Comparison of ENCODE assay signal across 8 cellular contexts in genomic region chr17:8073627-8074485, GRCh38. TPM values are rescaled to one million over a fixed set of nuclear protein-coding genes. Genes with fewer than 3 reads are reported as not detected.
DNase-seq lines count a peak whose midpoint lies in the region; ATAC-seq and TF ChIP-seq lines count a peak whose summit lies in the region.

No MANE protein-coding gene starts in this region.

- H3K9me3 ChIP-seq in esophagus squamous epithelium, result no peaks in the 10 kb centered on the region
- H3K9me3 ChIP-seq in naive thymus-derived CD4-positive, alpha-beta T cell (ENCODE audit: control insufficient read depth in 2 of 3, low read length in 3 of 3), result no peaks in the 10 kb centered on the region

- no peaks in the 10 kb centered on the region for H3K36me3 Mint-ChIP-seq in naive thymus-derived CD4-positive, alpha-beta T cell

- H3K4me1 ChIP-seq in esophagus squamous epithelium, result peaks cover 17 to 34% (median 22%) of the 10 kb centered on the region in 3 donors
- H3K4me1 ChIP-seq in naive thymus-derived CD4-positive, alpha-beta T cell (ENCODE audit: control insufficient read depth in 2 of 2, insufficient read depth in 2 of 2, low read length in 2 of 2), result peaks cover 7 to 24% of the 10 kb centered on the region in 2 donors

- peaks cover 20 to 61% (median 29%) of the 10 kb centered on the region in 5 donors for H3K27me3 Mint-ChIP-seq in naive thymus-derived CD4-positive, alpha-beta T cell

- H3K4me3 ChIP-seq in esophagus squamous epithelium, result peak overlapping the region in 3 of 4 donors; percentile 18 to 46 (median 23)
- peak overlapping the region; percentile 49 for H3K4me3 ChIP-seq in naive thymus-derived CD4-positive, alpha-beta T cell (ENCODE audit: low read length)

- peak overlapping the region in 7 of 9 donors; percentile 28 to 88 (median 53) for H3K27ac Mint-ChIP-seq in naive thymus-derived CD4-positive, alpha-beta T cell

- peak; percentile 82 for DNase-seq in CD1c-positive myeloid dendritic cell (ENCODE audit: extremely low spot score)
- DNase-seq in HCEC 1CT, result peak; percentile 42
- DNase-seq in NOMO-1 treated with dmso at 0.1 percent for 144 hours (lab: John Stamatoyannopoulos, UW; ENCODE audit: unreplicated experiment), result peak; percentile 28
- peak; percentile 80 for DNase-seq in activated T-cell treated with anti-CD3 and anti-CD28 coated beads for 1 hour (ENCODE audit: low read depth)
- DNase-seq in esophagus squamous epithelium (lab: John Stamatoyannopoulos, UW), result no peak
- DNase-seq in naive thymus-derived CD4-positive, alpha-beta T cell, result peak; percentile 64 to 86 (median 82)
- DNase-seq in stimulated activated naive CD4-positive, alpha-beta T cell treated with Interleukin-2 at 50 U/mL for 16 hours (lab: John Stamatoyannopoulos, UW), result peak; percentile 81

- peaks cover 0 to 1% (median 0%) of the 10 kb centered on the region in 11 donors for H3K9me3 Mint-ChIP-seq in naive thymus-derived CD4-positive, alpha-beta T cell

- 9 to 11% methylated on average over 12 to 13 of the region's 28 CpGs for WGBS in esophagus squamous epithelium, 2 donors

- no peak for TF ChIP-seq POLR2A in esophagus squamous epithelium (IDR thresholded peaks at IDR 0.05)

- intact Hi-C loops in esophagus squamous epithelium (cut with DNase I), result no loop called here
- intact Hi-C loops in naive thymus-derived CD4-positive, alpha-beta T cell (cut with micrococcal nuclease), result loop anchor here (1.0 to 2.0 kb wide), 5 partner anchors 7 to 44 kb away; partner anchors contain the start of gene ALOXE3 (in 2 of the 2)

- no peak overlapping the region for H3K27ac ChIP-seq in esophagus squamous epithelium
- no peak overlapping the region for H3K27ac ChIP-seq in naive thymus-derived CD4-positive, alpha-beta T cell (ENCODE audit: low read depth, low read length)

- ATAC-seq in naive thymus-derived CD4-positive, alpha-beta T cell, result peak; percentile 91
- ATAC-seq in GM21367 (IDR thresholded peaks at IDR 0.05; ENCODE audit: unreplicated experiment), result no peak

- H3K27me3 ChIP-seq in esophagus squamous epithelium, result peaks cover 0 to 88% (median 13%) of the 10 kb centered on the region in 4 donors
- peaks cover 7 to 9% of the 10 kb centered on the region in 2 donors for H3K27me3 ChIP-seq in naive thymus-derived CD4-positive, alpha-beta T cell (ENCODE audit: control insufficient read depth in 2 of 2, insufficient read depth in 2 of 2, low read length in 2 of 2)

- CTCF ChIA-PET in naive thymus-derived CD4-positive, alpha-beta T cell (lab: Charles Lee), result interaction anchor here (0.5 to 11.6 kb wide), 14 partner anchors 11 to 672 kb away, joined by 3 to 122 read pairs (median 4); partner anchors contain the start of genes ALOXE3 and TMEM107

- POLR2A ChIA-PET in naive thymus-derived CD4-positive, alpha-beta T cell (lab: Charles Lee), result interaction anchor here (0.8 to 3.0 kb wide), 5 partner anchors 37 to 173 kb away, joined by 3 to 12 read pairs (median 4); partner anchors contain the start of gene ALOXE3

- H3K4me3 Mint-ChIP-seq in naive thymus-derived CD4-positive, alpha-beta T cell, result peak overlapping the region; percentile 84 to 95 (median 88)

- no peaks in the 10 kb centered on the region for H3K36me3 ChIP-seq in esophagus squamous epithelium
- no peaks in the 10 kb centered on the region for H3K36me3 ChIP-seq in naive thymus-derived CD4-positive, alpha-beta T cell (ENCODE audit: control insufficient read depth in 2 of 3, insufficient read depth in 3 of 3, low read length in 3 of 3)

- H3K4me1 Mint-ChIP-seq in naive thymus-derived CD4-positive, alpha-beta T cell, result peaks cover 7 to 28% (median 25%) of the 10 kb centered on the region in 7 donors

- TF ChIP-seq CTCF in esophagus squamous epithelium (IDR thresholded peaks at IDR 0.05), result peak; percentile 76 to 93 (median 82)

RNA-seq across cellular contexts. Expression of gene ALOX12B, which starts 13.7 kb away (rescaled TPM):
- total RNA-seq in esophagus squamous epithelium, result 10 to 100 TPM in 2 of 4 donors, 1 to 10 TPM in 1, under 1 TPM in 1; 0.76 to 34.6 (median 10.8) TPM
- 1 to 10 TPM in 2 of 5 experiments, under 1 TPM in 3; 0.44 to 1.1 (median 0.94) TPM for total RNA-seq in naive thymus-derived CD4-positive, alpha-beta T cell
- polyA plus RNA-seq in naive thymus-derived CD4-positive, alpha-beta T cell, result 1 to 10 TPM in 1 of 2 donors, under 1 TPM in 1; 0.78 to 1.0 TPM

RNA-seq across cellular contexts. Expression of gene ALOX15B, which starts 35.0 kb away (rescaled TPM):
- total RNA-seq in esophagus squamous epithelium, result 100 to 1,000 TPM in 1 of 4 donors, 10 to 100 TPM in 3; 24.0 to 104 (median 50.5) TPM
- under 1 TPM in 1 of 5 experiments, not detected in 4; 0.61 TPM for total RNA-seq in naive thymus-derived CD4-positive, alpha-beta T cell
- not detected for polyA plus RNA-seq in naive thymus-derived CD4-positive, alpha-beta T cell

RNA-seq across cellular contexts. Expression of gene ALOXE3, which starts 44.5 kb away (rescaled TPM):
- 1 to 10 TPM in 2 of 4 donors, under 1 TPM in 1, not detected in 1; 0.30 to 8.8 (median 2.2) TPM for total RNA-seq in esophagus squamous epithelium
- total RNA-seq in naive thymus-derived CD4-positive, alpha-beta T cell, result 1 to 10 TPM in 1 of 5 experiments, under 1 TPM in 3, not detected in 1; 0.22 to 1.6 (median 0.75) TPM
- polyA plus RNA-seq in naive thymus-derived CD4-positive, alpha-beta T cell, result 1 to 10 TPM in 1 of 2 donors, under 1 TPM in 1; 0.11 to 1.6 TPM

RNA-seq across cellular contexts. Expression of gene HES7, which starts 50.0 kb away (rescaled TPM):
- total RNA-seq in esophagus squamous epithelium, result not detected
- under 1 TPM; 0.22 to 0.98 (median 0.41) TPM for total RNA-seq in naive thymus-derived CD4-positive, alpha-beta T cell
- polyA plus RNA-seq in naive thymus-derived CD4-positive, alpha-beta T cell, result not detected

Comparison
In these comparisons a context has a peak if more than half of its experiments do, and no peak if none do; other contexts are left out.
1. RNA of gene ALOX15B, which starts 35.0 kb away (total RNA-seq): 24.0 to 104 TPM in esophagus squamous epithelium; 0.61 TPM in naive thymus-derived CD4-positive, alpha-beta T cell; every median in the first group is over 10 times any median in the second.